In the genomic region with DNA sequence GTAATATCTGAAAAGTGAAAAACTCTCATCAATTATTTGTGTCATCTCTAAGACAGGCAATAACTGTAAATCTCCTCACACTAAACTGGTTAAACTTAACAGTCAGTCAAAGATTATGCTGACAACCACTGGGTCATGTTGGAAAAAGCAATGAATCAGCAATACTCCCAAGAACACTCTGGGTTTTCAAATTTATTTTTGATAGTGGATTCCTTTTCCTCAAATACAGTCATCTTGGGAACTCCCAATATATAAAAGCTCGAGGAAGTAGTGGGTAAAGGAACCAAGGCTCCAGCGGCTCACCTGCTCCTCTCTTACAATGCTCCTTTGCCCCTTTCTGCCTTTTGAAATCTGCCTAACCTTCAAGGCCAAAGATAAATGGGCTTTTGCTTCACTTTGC, we compare ENCODE assay signal across 13 cellular contexts.
DNase-seq lines count a peak whose midpoint lies in the region; ATAC-seq, FAIRE-seq and TF ChIP-seq lines count a peak whose summit lies in the region.
"Had no signal": no experiment of that assay in that cellular context is flagged by ENCODE, and none has a peak within 500 bp of the region (broad histone marks: within the 10 kb centered on the region; RNA-seq: fewer than 3 reads in every experiment).

No MANE protein-coding gene starts in this region.

- H3K4me3 Mint-ChIP-seq in astrocyte (ENCODE audit: unreplicated experiment): peak overlapping the region; percentile 1
- H3K4me3 Mint-ChIP-seq in activated naive CD8-positive, alpha-beta T cell treated with anti-CD3 and anti-CD28 coated beads for 36 hours: no peak overlapping the region
- H3K4me3 Mint-ChIP-seq: neural crest cell had no signal

- peak overlapping the region; percentile 97 for H3K27ac Mint-ChIP-seq in astrocyte (ENCODE audit: unreplicated experiment)
- no peak overlapping the region for H3K27ac Mint-ChIP-seq in activated naive CD8-positive, alpha-beta T cell treated with anti-CD3 and anti-CD28 coated beads for 36 hours

- no peaks in the 10 kb centered on the region for H3K27me3 Mint-ChIP-seq in astrocyte (ENCODE audit: low read depth, unreplicated experiment)
- peaks cover 27% of the 10 kb centered on the region for H3K27me3 Mint-ChIP-seq in activated naive CD8-positive, alpha-beta T cell treated with anti-CD3 and anti-CD28 coated beads for 36 hours

- H3K27me3 ChIP-seq in heart left ventricle (no peaks in the 10 kb centered on the region), astrocyte (ENCODE audit: insufficient read depth, low read length) (no peaks in the 10 kb centered on the region), hepatocyte (no peaks in the 10 kb centered on the region), tibial artery (no peaks in the 10 kb centered on the region)

- H3K9ac ChIP-seq in astrocyte (ENCODE audit: low read length): peak overlapping the region; percentile 68

- H3K4me1 ChIP-seq in heart left ventricle: peaks cover 0 to 25% (median 10%) of the 10 kb centered on the region in 12 donors
- H3K4me1 ChIP-seq in astrocyte (ENCODE audit: insufficient read depth, low read length): peaks cover 37% of the 10 kb centered on the region
- H3K4me1 ChIP-seq in hepatocyte (ENCODE audit: insufficient read depth): peaks cover 4% of the 10 kb centered on the region
- H3K4me1 ChIP-seq in tibial artery: peaks cover 0 to 32% (median 24%) of the 10 kb centered on the region in 4 donors

- peaks cover 2% of the 10 kb centered on the region for H3K36me3 Mint-ChIP-seq in astrocyte (ENCODE audit: low read depth, unreplicated experiment)
- no peaks in the 10 kb centered on the region for H3K36me3 Mint-ChIP-seq in activated naive CD8-positive, alpha-beta T cell treated with anti-CD3 and anti-CD28 coated beads for 36 hours

- FAIRE-seq in astrocyte (lab: Jason Lieb, UNC): peak; percentile 49
- FAIRE-seq: A204.1 had no signal

- no peak overlapping the region for H3K4me3 ChIP-seq in heart left ventricle
- no peak overlapping the region for H3K4me3 ChIP-seq in astrocyte (ENCODE audit: insufficient read depth, low read depth, low read length)
- H3K4me3 ChIP-seq in hepatocyte: no peak overlapping the region
- no peak overlapping the region for H3K4me3 ChIP-seq in tibial artery

- no peak for TF ChIP-seq CTCF in heart left ventricle (IDR thresholded peaks at IDR 0.05)
- no peak for TF ChIP-seq CTCF in astrocyte (IDR thresholded peaks at IDR 0.05; ENCODE audit: insufficient read depth, low read depth, low read length)
- no peak for TF ChIP-seq CTCF in hepatocyte (IDR thresholded peaks at IDR 0.05; ENCODE audit: poor library complexity)
- TF ChIP-seq CTCF in tibial artery (IDR thresholded peaks at IDR 0.05): no peak

- peaks cover 36% of the 10 kb centered on the region for H3K4me1 Mint-ChIP-seq in astrocyte (ENCODE audit: low read depth, unreplicated experiment)
- H3K4me1 Mint-ChIP-seq in activated naive CD8-positive, alpha-beta T cell treated with anti-CD3 and anti-CD28 coated beads for 36 hours: peaks cover 2% of the 10 kb centered on the region

- H4K20me1 ChIP-seq in astrocyte (ENCODE audit: insufficient read depth, low read length) (no peaks in the 10 kb centered on the region), hepatocyte (ENCODE audit: insufficient read depth, poor library complexity, severe bottlenecking) (no peaks in the 10 kb centered on the region)

- no peak for ATAC-seq in heart left ventricle
- ATAC-seq in Right ventricle myocardium inferior: no peak
- ATAC-seq: left colon had no signal

- H3K27ac ChIP-seq in heart left ventricle: peak overlapping the region in 7 of 12 donors; percentile 6 to 73 (median 47)
- H3K27ac ChIP-seq in astrocyte (ENCODE audit: low read depth, low read length): peak overlapping the region; percentile 92
- peak overlapping the region; percentile 51 for H3K27ac ChIP-seq in hepatocyte
- H3K27ac ChIP-seq in tibial artery: peak overlapping the region; percentile 57 to 61

- H3K36me3 ChIP-seq in heart left ventricle (no peaks in the 10 kb centered on the region), astrocyte (ENCODE audit: insufficient read depth, low read length) (no peaks in the 10 kb centered on the region), hepatocyte (replicated peaks; ENCODE audit: insufficient read depth, low read depth) (no peaks in the 10 kb centered on the region), tibial artery (no peaks in the 10 kb centered on the region)

- H3K79me2 ChIP-seq in astrocyte (ENCODE audit: insufficient read depth, low read length) (no peaks in the 10 kb centered on the region), hepatocyte (no peaks in the 10 kb centered on the region)

- 83 to 96% (median 91%) methylated on average over 2 of the region's 2 CpGs for WGBS in heart left ventricle, 4 donors
- 90% methylated on average over 2 of the region's 2 CpGs for WGBS in hepatocyte (ENCODE audit: low lambda C conversion rate, missing lambda C conversion rate)

- DNase-seq in heart left ventricle (no peak), Right ventricle myocardium inferior (ENCODE audit: missing footprints) (no peak), astrocyte (ENCODE audit: low read depth) (peak; percentile 40), hepatocyte (ENCODE audit: low spot score) (no peak), tibial artery (no peak), NCI-H2227 (lab: John Stamatoyannopoulos, UW; ENCODE audit: unreplicated experiment) (no peak)
- DNase-seq in stimulated activated CD4-positive, alpha-beta T cell treated with anti-CD3 and anti-CD28 coated beads, Interleukin-15, amount 100 ng/mL, for 24 hours: no peak
- no peak for DNase-seq in activated naive CD8-positive, alpha-beta T cell treated with anti-CD3 and anti-CD28 coated beads for 36 hours
- DNase-seq: activated effector memory CD4-positive, alpha-beta T cell treated with Interleukin-2 at 50 U/mL for 16 hours; left colon; NCI-H2171 had no signal

- H3K9me2 ChIP-seq in hepatocyte (replicated peaks; ENCODE audit: insufficient read depth): no peaks in the 10 kb centered on the region

- TF ChIP-seq POLR2A in heart left ventricle (IDR thresholded peaks at IDR 0.05): no peak

- H2AFZ ChIP-seq in astrocyte (ENCODE audit: low read depth, low read length): no peak overlapping the region
- H2AFZ ChIP-seq in hepatocyte: no peak overlapping the region

- intact Hi-C loops in heart left ventricle (cut with DNase I): no loop called here
- intact Hi-C loops in Right ventricle myocardium inferior (cut with DNase I): no loop called here
- intact Hi-C loops in tibial artery (cut with DNase I; ENCODE audit: low total_unique reads): no loop called here

- H3K9me3 ChIP-seq in heart left ventricle: no peaks in the 10 kb centered on the region
- H3K9me3 ChIP-seq in astrocyte (ENCODE audit: insufficient read depth, low read depth, low read length): no peaks in the 10 kb centered on the region
- no peaks in the 10 kb centered on the region for H3K9me3 ChIP-seq in hepatocyte (ENCODE audit: low read depth)
- no peaks in the 10 kb centered on the region for H3K9me3 ChIP-seq in tibial artery

- no peaks in the 10 kb centered on the region for H3K9me3 Mint-ChIP-seq in astrocyte (ENCODE audit: unreplicated experiment)
- H3K9me3 Mint-ChIP-seq in activated naive CD8-positive, alpha-beta T cell treated with anti-CD3 and anti-CD28 coated beads for 36 hours: no peaks in the 10 kb centered on the region
- H3K9me3 Mint-ChIP-seq: neural crest cell had no signal

- H3K4me2 ChIP-seq in astrocyte (ENCODE audit: low read length) (peak overlapping the region; percentile 74), hepatocyte (no peak overlapping the region)
